ENCODE assay signal across 1 cellular context in genomic region chr1:186976700-186977099, GRCh38.
TF ChIP-seq lines count a peak whose summit lies in the region.

No MANE protein-coding gene starts in this region.

TF ChIP-seq in IMR-90, 13 proteins besides CTCF, POLR2A, EP300 and RAD21 (continued from another document):
- no peak for TF ChIP-seq MXI1 (IDR thresholded peaks at IDR 0.05; ENCODE audit: borderline replicate concordance, low read depth, low read length)
- TF ChIP-seq MAFK (IDR thresholded peaks at IDR 0.05; ENCODE audit: low read depth, low read length), result no peak
- no peak for TF ChIP-seq NFE2L2 (IDR thresholded peaks at IDR 0.05; ENCODE audit: low read depth, low read length)
- TF ChIP-seq BHLHE40 (IDR thresholded peaks at IDR 0.05; ENCODE audit: low read depth, low read length), result no peak
- no peak for TF ChIP-seq CHD1 (IDR thresholded peaks at IDR 0.05; ENCODE audit: low read depth, low read length)
- no peak for TF ChIP-seq CEBPB (IDR thresholded peaks at IDR 0.05; ENCODE audit: low read depth, low read length)
